1 cellular context compared by ENCODE assay signal in genomic region chr21:43956019-43956666, GRCh38.
TF ChIP-seq lines count a peak whose summit lies in the region.

No MANE protein-coding gene starts in this region.

TF ChIP-seq in HEK293, 187 proteins besides CTCF, POLR2A, EP300 and RAD21 (continued from another document):
- TF ChIP-seq ZBTB11 (tag by site-specific recombination; conservative IDR thresholded peaks at IDR 0.05; ENCODE audit: low read depth) (no peak), GLIS1 (tag by site-specific recombination; IDR thresholded peaks at IDR 0.05) (peak; percentile 99), ZNF843 (tag by site-specific recombination; IDR thresholded peaks at IDR 0.05) (no peak), EGR2 (tag by site-specific recombination; IDR thresholded peaks at IDR 0.05; ENCODE audit: low read depth) (peak; percentile 54; the same call in 1 of the 2 replicates), ZIC2 (tag by site-specific recombination; IDR thresholded peaks at IDR 0.05) (peak; percentile 93)
